Comparison of ENCODE assay signal across 8 cellular contexts in genomic region chr2:20962939-20963543, GRCh38.
DNase-seq lines count a peak whose midpoint lies in the region; ATAC-seq and TF ChIP-seq lines count a peak whose summit lies in the region.

No MANE protein-coding gene starts in this region.

- H3K27me3 Mint-ChIP-seq in H9 (ENCODE audit: low read depth), result peaks cover 10% of the 10 kb centered on the region
- H3K27me3 Mint-ChIP-seq in T-cell, result peaks cover 24 to 28% of the 10 kb centered on the region in 2 donors

- H3T11ph ChIP-seq in H9 (ENCODE audit: low read length), result no peak overlapping the region

- H2BK15ac ChIP-seq in H9 (ENCODE audit: low read depth, low read length), result no peak overlapping the region

- no peak overlapping the region for H2BK5ac ChIP-seq in H9 (ENCODE audit: insufficient read length, low read length)

- CTCF ChIA-PET in T-cell (lab: Charles Lee), result interaction anchor here (0.6 to 6.1 kb wide), 21 partner anchors 15 to 519 kb away, joined by 3 to 63 read pairs (median 4); partner anchors contain the start of gene HS1BP3 (in 2 of the 2)

- no peaks in the 10 kb centered on the region for H3K27me3 ChIP-seq in H9 (ENCODE audit: insufficient read depth, low read length)
- H3K27me3 ChIP-seq in right atrium auricular region, result no peaks in the 10 kb centered on the region

- H2AK5ac ChIP-seq in H9 (ENCODE audit: insufficient read length, low read length), result no peak overlapping the region

- no peak overlapping the region for H2AFZ ChIP-seq in H9 (ENCODE audit: low read length)

- no peaks in the 10 kb centered on the region for H3K36me3 Mint-ChIP-seq in H9 (ENCODE audit: insufficient read depth in 1 of 3, low read depth in 3 of 3)
- H3K36me3 Mint-ChIP-seq in T-cell, result no peaks in the 10 kb centered on the region

- no peak overlapping the region for H3K23ac ChIP-seq in H9 (ENCODE audit: insufficient read length, low read depth, low read length)

- no peak overlapping the region for H2BK12ac ChIP-seq in H9 (ENCODE audit: insufficient read length, low read depth, low read length)

- no peak overlapping the region for H2BK120ac ChIP-seq in H9 (ENCODE audit: low read depth, low read length, poor library complexity, severe bottlenecking)

- no peaks in the 10 kb centered on the region for H3K23me2 ChIP-seq in H9 (ENCODE audit: insufficient read length, low read depth, low read length, poor library complexity, severe bottlenecking)

- POLR2A ChIA-PET in T-cell (lab: Charles Lee), result interaction anchor here in 1 of 2 donors (0.7 kb wide), 2 partner anchors 301 to 1051 kb away, joined by 5 read pairs; no protein-coding TSS in a partner anchor

- no peak overlapping the region for H3K4me3 ChIP-seq in right atrium auricular region

- H4K20me1 ChIP-seq in H9 (ENCODE audit: control insufficient read depth, insufficient read depth, insufficient read length), result no peaks in the 10 kb centered on the region

- H3K4me3 Mint-ChIP-seq in H9 (no peak overlapping the region), T-cell (no peak overlapping the region)

- H3K4me1 ChIP-seq in H9 (ENCODE audit: insufficient read depth, low read length) (no peaks in the 10 kb centered on the region), right atrium auricular region (no peaks in the 10 kb centered on the region)

- H3K79me1 ChIP-seq in H9 (ENCODE audit: insufficient read depth, low read depth, low read length, poor library complexity, severe bottlenecking), result no peaks in the 10 kb centered on the region

- H3K79me2 ChIP-seq in H9 (ENCODE audit: insufficient read depth, low read length), result no peaks in the 10 kb centered on the region

- H3K18ac ChIP-seq in H9 (ENCODE audit: insufficient read length, low read depth, low read length), result no peak overlapping the region

- H4K8ac ChIP-seq in H9 (replicated peaks; ENCODE audit: insufficient read length, low read depth, low read length), result no peak overlapping the region

- H3K4ac ChIP-seq in H9 (ENCODE audit: low read depth, low read length), result no peak overlapping the region

- peak; percentile 87 for DNase-seq in ELF-1 (ENCODE audit: low read depth, low spot score)
- DNase-seq in H9, result peak; percentile 80
- DNase-seq in MV-4-11 (lab: John Stamatoyannopoulos, UW), result peak; percentile 22
- peak; percentile 5 to 66 (median 52) for DNase-seq in T-cell
- peak in 45 of 56 donors; percentile 1 to 80 (median 34) for DNase-seq in amygdala (lab: John Stamatoyannopoulos, UW)
- peak; percentile 73 for DNase-seq in right atrium auricular region (ENCODE audit: low spot score)
- peak; percentile 83 for DNase-seq in sciatic nerve (ENCODE audit: low spot score)

- no peak overlapping the region for H3K9ac ChIP-seq in H9 (ENCODE audit: extremely low read depth, insufficient read length, low read length)

- H3K56ac ChIP-seq in H9 (ENCODE audit: insufficient read length, low read depth, low read length), result no peak overlapping the region

- no peak overlapping the region for H3K4me2 ChIP-seq in H9 (ENCODE audit: insufficient read depth, insufficient read length, low read length)

- no peaks in the 10 kb centered on the region for H3K36me3 ChIP-seq in right atrium auricular region

- H3K14ac ChIP-seq in H9 (ENCODE audit: insufficient read depth, low read length), result no peak overlapping the region

- no peaks in the 10 kb centered on the region for H3K4me1 Mint-ChIP-seq in H9
- no peaks in the 10 kb centered on the region for H3K4me1 Mint-ChIP-seq in T-cell

- H3K9me3 ChIP-seq in H9 (ENCODE audit: control insufficient read depth, low read depth, low read length) (no peaks in the 10 kb centered on the region), right atrium auricular region (no peaks in the 10 kb centered on the region)

- intact Hi-C loops in sciatic nerve (cut with DNase I), result loop anchor here (5.0 kb wide), 1 partner anchor 296 kb away; the partner anchor contains the start of gene GDF7

- no CpG with 5 or more reads among the region's 5 CpGs for WGBS in H9 (ENCODE audit: extremely low coverage, insufficient read length, low lambda C conversion rate)

- H4K91ac ChIP-seq in H9 (ENCODE audit: insufficient read length, low read depth, low read length), result no peak overlapping the region

- H2BK20ac ChIP-seq in H9 (ENCODE audit: low read depth, low read length, poor library complexity, severe bottlenecking), result no peak overlapping the region

- no peaks in the 10 kb centered on the region for H3K9me3 Mint-ChIP-seq in H9
- H3K9me3 Mint-ChIP-seq in T-cell, result no peaks in the 10 kb centered on the region

- no peak overlapping the region for H4K5ac ChIP-seq in H9 (ENCODE audit: insufficient read length, low read depth, low read length)

- H3K27ac Mint-ChIP-seq in H9 (no peak overlapping the region; a peak in 1 of 7 replicates), T-cell (no peak overlapping the region)

- TF ChIP-seq CTCF in H9 (conservative IDR thresholded peaks at IDR 0.05) (peak; percentile 83), right atrium auricular region (IDR thresholded peaks at IDR 0.05) (peak; percentile 73 to 88)

- no peak overlapping the region for H3K27ac ChIP-seq in H9 (ENCODE audit: insufficient read length, low read depth, low read length)
- H3K27ac ChIP-seq in right atrium auricular region, result no peak overlapping the region

- peak; percentile 36 to 67 (median 52) for ATAC-seq in T-cell (replicated peaks in 1 of 4)
- peak; percentile 67 for ATAC-seq in sciatic nerve
- ATAC-seq in HG02571 (IDR thresholded peaks at IDR 0.05; ENCODE audit: unreplicated experiment), result no peak

Comparison
In these comparisons a context has a peak if more than half of its experiments do, and no peak if none do; other contexts are left out.
1. DNase-seq: peak in every context shown above with its lines; median percentile 87 in ELF-1; 83 in sciatic nerve; 80 in H9; 73 in right atrium auricular region; 52 in T-cell; 34 in amygdala; 22 in MV-4-11.